ENCODE assay signal across 8 cellular contexts in genomic region chr17:1532836-1533602, GRCh38. TPM values are rescaled to one million over a fixed set of nuclear protein-coding genes. Genes with fewer than 3 reads are reported as not detected.
DNase-seq lines count a peak whose midpoint lies in the region; TF ChIP-seq lines count a peak whose summit lies in the region.

No MANE protein-coding gene starts in this region.

- H3K4me3 Mint-ChIP-seq in nephron progenitor cell (no peak overlapping the region), osteocyte (ENCODE audit: unreplicated experiment) (no peak overlapping the region)

- H3K4me1 Mint-ChIP-seq in nephron progenitor cell (no peaks in the 10 kb centered on the region), osteocyte (ENCODE audit: unreplicated experiment) (no peaks in the 10 kb centered on the region)

- H3K27me3 Mint-ChIP-seq in nephron progenitor cell (ENCODE audit: low read depth, poor library complexity) (no peaks in the 10 kb centered on the region), osteocyte (ENCODE audit: unreplicated experiment) (no peaks in the 10 kb centered on the region)

- H3K36me3 Mint-ChIP-seq in nephron progenitor cell (ENCODE audit: low read depth) = peaks cover 66% of the 10 kb centered on the region
- peaks cover 29% of the 10 kb centered on the region for H3K36me3 Mint-ChIP-seq in osteocyte (ENCODE audit: unreplicated experiment)

- H3K27ac Mint-ChIP-seq in nephron progenitor cell (peak overlapping the region; percentile 13), osteocyte (ENCODE audit: unreplicated experiment) (no peak overlapping the region)

- no peaks in the 10 kb centered on the region for H3K9me3 Mint-ChIP-seq in nephron progenitor cell
- no peaks in the 10 kb centered on the region for H3K9me3 Mint-ChIP-seq in osteocyte (ENCODE audit: unreplicated experiment)

- TF ChIP-seq CTCF in choroid plexus epithelial cell (conservative IDR thresholded peaks at IDR 0.05; ENCODE audit: low read depth, low read length) (peak; percentile 49), nephron progenitor cell (IDR thresholded peaks at IDR 0.05) (no peak), osteocyte (IDR thresholded peaks at IDR 0.05) (no peak)

- H3K4me3 ChIP-seq in choroid plexus epithelial cell (ENCODE audit: low read depth, low read length) = no peak overlapping the region

- DNase-seq in NCI-H2196 (lab: John Stamatoyannopoulos, UW; ENCODE audit: unreplicated experiment) = peak; percentile 24
- no peak for DNase-seq in NCI-H2196 treated with DMSO at 0.1 percent for 48 hours (lab: John Stamatoyannopoulos, UW; ENCODE audit: unreplicated experiment)
- DNase-seq in T follicular helper cell (ENCODE audit: low read depth) = peak; percentile 24
- DNase-seq in choroid plexus epithelial cell (ENCODE audit: low read depth) = peak; percentile 29
- no peak for DNase-seq in nephron progenitor cell
- DNase-seq in GM19238 (ENCODE audit: insufficient read length, low spot score) = no peak
- no peak for DNase-seq in cerebellum (ENCODE audit: low spot score)
- no peak for DNase-seq in osteocyte (ENCODE audit: extremely low spot score, unreplicated experiment)

RNA-seq across cellular contexts. Expression of gene INPP5K, which starts 16.6 kb away (rescaled TPM):
- total RNA-seq in cerebellum (30.8 TPM), osteocyte (44.5 and 49.4 TPM in 2 replicates)

RNA-seq across cellular contexts. Expression of gene PITPNA, which starts 29.6 kb away (rescaled TPM):
- 22.9 TPM for total RNA-seq in cerebellum
- 65.0 and 71.0 TPM in 2 replicates for total RNA-seq in osteocyte

RNA-seq across cellular contexts. Expression of gene MYO1C, which starts 40.5 kb away (rescaled TPM):
- total RNA-seq in cerebellum (8.8 TPM), osteocyte (183 and 184 TPM in 2 replicates)

Comparison
In these comparisons a context has a peak if more than half of its experiments do, and no peak if none do; other contexts are left out.
1. DNase-seq: peak in NCI-H2196 (single experiment), T follicular helper cell (single experiment) and choroid plexus epithelial cell (single experiment); none in NCI-H2196 treated with DMSO at 0.1 percent for 48 hours (single experiment), nephron progenitor cell (single experiment), GM19238 (single experiment), cerebellum (single experiment) and osteocyte (single experiment).
2. RNA of gene MYO1C, which starts 40.5 kb away (total RNA-seq): 183 to 184 TPM in osteocyte; 8.8 TPM in cerebellum (single experiment); every median in the first group is over 10 times any median in the second.